In the genomic region with DNA sequence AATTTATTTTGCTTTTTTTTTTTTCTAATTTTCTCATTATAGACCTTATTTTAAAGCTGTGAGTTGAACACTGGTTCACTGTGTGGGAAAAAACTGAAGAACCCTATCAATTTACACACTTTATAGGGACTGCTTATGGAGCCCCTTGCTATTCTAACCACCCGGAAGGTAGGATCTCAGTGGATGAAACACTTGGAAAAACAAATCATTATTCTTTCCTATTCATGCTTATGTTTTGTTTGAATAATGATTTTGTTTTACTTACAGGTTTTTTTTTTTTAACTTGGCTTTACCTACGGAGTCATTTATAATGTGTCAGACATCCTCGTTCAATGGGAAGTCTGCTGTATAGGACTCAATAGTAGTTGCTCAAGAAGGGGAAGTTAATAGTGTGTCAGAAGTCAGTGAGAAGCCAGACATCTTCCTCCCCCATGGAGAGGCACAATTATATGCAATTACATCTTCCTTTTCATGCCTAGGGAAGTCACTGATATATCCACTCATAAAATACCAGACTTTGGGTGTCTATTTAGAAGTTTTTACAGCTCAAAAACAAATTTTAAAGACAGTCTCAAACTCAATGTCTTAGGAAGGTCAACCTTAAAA, we compare ENCODE assay signal across 22 cellular contexts.
"Had no signal": no experiment of that assay in that cellular context is flagged by ENCODE, and none has a peak within 500 bp of the region (broad histone marks: within the 10 kb centered on the region; RNA-seq: fewer than 3 reads in every experiment).

No MANE protein-coding gene starts in this region.

- H3K4me1 ChIP-seq: body of pancreas, lower lobe of right lung, prostate gland, upper lobe of left lung had no signal

- DNase-seq: activated CD4-positive, alpha-beta T cell treated with anti-CD3 and anti-CD28 coated beads for 4 hours; activated CD4-positive, alpha-beta T cell treated with anti-CD3 and anti-CD28 coated beads, Interleukin-2, amount 50 U/mL, for 48 hours; activated CD4-positive, CD25-positive, alpha-beta regulatory T cell; activated CD8-positive, alpha-beta memory T cell treated with anti-CD3 and anti-CD28 coated beads, Interleukin-2, amount 50 U/mL, for 48 hours; activated naive CD4-positive, alpha-beta T cell treated with Interleukin-2 at 50 U/mL for 16 hours; activated naive CD8-positive, alpha-beta T cell treated with anti-CD3 and anti-CD28 coated beads for 36 hours; activated T-cell treated with anti-CD3 and anti-CD28 coated beads, Interleukin-2, amount 50 U/mL, for 4 hours; amygdala; body of pancreas; foreskin fibroblast; immature natural killer cell; lower lobe of right lung; naive thymus-derived CD4-positive, alpha-beta T cell; stimulated activated CD4-positive, alpha-beta T cell treated with anti-CD3 and anti-CD28 coated beads, Interleukin-2, amount 100 ng/mL, for 48 hours; stimulated activated naive CD8-positive, alpha-beta T cell treated with anti-CD3 and anti-CD28 coated beads, Interleukin-15, Interleukin-2, amounts not matched to agents 100 U/mL and 50 U/mL, for 24 hours; T1000; upper lobe of left lung had no signal

- H3K4me3 Mint-ChIP-seq: activated naive CD8-positive, alpha-beta T cell treated with anti-CD3 and anti-CD28 coated beads for 36 hours; activated T-cell treated with anti-CD3 and anti-CD28 coated beads, Interleukin-2, amount 50 U/mL, for 4 hours; immature natural killer cell; naive thymus-derived CD4-positive, alpha-beta T cell; neural crest cell had no signal

- H3K4me1 Mint-ChIP-seq: activated naive CD8-positive, alpha-beta T cell treated with anti-CD3 and anti-CD28 coated beads for 36 hours; immature natural killer cell; naive thymus-derived CD4-positive, alpha-beta T cell; neural crest cell had no signal

- H3K27ac Mint-ChIP-seq: activated naive CD8-positive, alpha-beta T cell treated with anti-CD3 and anti-CD28 coated beads for 36 hours; activated T-helper 2 cell treated with anti-CD3 and anti-CD28 coated beads, Interferon-gamma antibody, Interleukin-2, Interleukin-4, amounts not matched to agents 10 μg/mL and 5 μg/mL and 100 μg/mL, durations not matched to agents 14 hours and 24 hours and 36 hours; immature natural killer cell; naive thymus-derived CD4-positive, alpha-beta T cell had no signal

- H3K9me3 Mint-ChIP-seq: activated T-helper 2 cell treated with anti-CD3 and anti-CD28 coated beads, Interferon-gamma antibody, Interleukin-2, Interleukin-4, amounts not matched to agents 10 μg/mL and 5 μg/mL and 100 μg/mL, durations not matched to agents 14 hours and 24 hours and 36 hours had no signal

- H3K27me3 ChIP-seq: body of pancreas, upper lobe of left lung had no signal

- H3K9me3 ChIP-seq: body of pancreas, lower lobe of right lung, prostate gland, upper lobe of left lung had no signal

- ATAC-seq: activated T-cell treated with anti-CD3 and anti-CD28 coated beads, Interleukin-2, amount 50 U/mL, for 4 hours; body of pancreas; left lobe of liver; naive thymus-derived CD4-positive, alpha-beta T cell; stimulated activated naive CD8-positive, alpha-beta T cell treated with anti-CD3 and anti-CD28 coated beads, Interleukin-15, Interleukin-2, amounts not matched to agents 100 U/mL and 50 U/mL, for 24 hours had no signal

- H3K27ac ChIP-seq: body of pancreas, epithelial cell of prostate, lower lobe of right lung, prostate gland, upper lobe of left lung had no signal

- H3K4me3 ChIP-seq: body of pancreas, lower lobe of right lung, prostate gland, upper lobe of left lung had no signal

- H3K36me3 Mint-ChIP-seq: activated naive CD8-positive, alpha-beta T cell treated with anti-CD3 and anti-CD28 coated beads for 36 hours; immature natural killer cell had no signal

- H3K36me3 ChIP-seq: lower lobe of right lung, prostate gland, upper lobe of left lung had no signal
